ENCODE assay signal across 17 cellular contexts in genomic region chr5:57724836-57725235, GRCh38.
DNase-seq lines count a peak whose midpoint lies in the region; ATAC-seq and TF ChIP-seq lines count a peak whose summit lies in the region.
"Had no signal": no experiment of that assay in that cellular context is flagged by ENCODE, and none has a peak within 500 bp of the region (broad histone marks: within the 10 kb centered on the region; RNA-seq: fewer than 3 reads in every experiment).

No MANE protein-coding gene starts in this region.

- H3K27me3 Mint-ChIP-seq in progenitor cell of endocrine pancreas = peaks cover 3% of the 10 kb centered on the region

- H3K4me3 Mint-ChIP-seq in progenitor cell of endocrine pancreas (ENCODE audit: low read depth) = no peak overlapping the region
- H3K4me3 Mint-ChIP-seq: H9, naive B cell had no signal

- H3K9me3 ChIP-seq in osteoblast (ENCODE audit: low read depth, low read length) = no peaks in the 10 kb centered on the region
- H3K9me3 ChIP-seq in right lobe of liver = no peaks in the 10 kb centered on the region
- no peaks in the 10 kb centered on the region for H3K9me3 ChIP-seq in transverse colon
- H3K9me3 ChIP-seq: lower lobe of right lung, thyroid gland had no signal

- no peak for TF ChIP-seq CTCF in epithelial cell of esophagus (IDR thresholded peaks at IDR 0.05; ENCODE audit: insufficient read depth, low read depth, low read length, missing control alignments)
- no peak for TF ChIP-seq CTCF in osteoblast (IDR thresholded peaks at IDR 0.05; ENCODE audit: extremely low read depth, low read depth, low read length)
- TF ChIP-seq CTCF in progenitor cell of endocrine pancreas (IDR thresholded peaks at IDR 0.05; ENCODE audit: unreplicated experiment) = no peak
- TF ChIP-seq CTCF in right lobe of liver (IDR thresholded peaks at IDR 0.05) = no peak
- TF ChIP-seq CTCF in transverse colon (IDR thresholded peaks at IDR 0.05) = no peak

- no peak overlapping the region for H3K4me3 ChIP-seq in epithelial cell of esophagus (ENCODE audit: low read length)
- no peak overlapping the region for H3K4me3 ChIP-seq in osteoblast (ENCODE audit: insufficient read depth, low read length)
- H3K4me3 ChIP-seq in right lobe of liver = no peak overlapping the region
- no peak overlapping the region for H3K4me3 ChIP-seq in transverse colon
- H3K4me3 ChIP-seq: adrenal gland, lower lobe of right lung, thyroid gland had no signal

- no peaks in the 10 kb centered on the region for H4K20me1 ChIP-seq in osteoblast (ENCODE audit: insufficient read depth, low read length)

- no peak overlapping the region for H3K27ac Mint-ChIP-seq in progenitor cell of endocrine pancreas
- H3K27ac Mint-ChIP-seq: activated T-helper 2 cell treated with anti-CD3 and anti-CD28 coated beads, Interferon-gamma antibody, Interleukin-2, Interleukin-4, amounts not matched to agents 10 μg/mL and 5 μg/mL and 100 μg/mL, durations not matched to agents 14 hours and 24 hours and 36 hours had no signal

- no peaks in the 10 kb centered on the region for H3K79me2 ChIP-seq in osteoblast (ENCODE audit: insufficient read depth, low read length)

- H3K27me3 ChIP-seq in osteoblast (ENCODE audit: insufficient read depth, low read length) (no peaks in the 10 kb centered on the region), right lobe of liver (no peaks in the 10 kb centered on the region), transverse colon (no peaks in the 10 kb centered on the region)
- H3K27me3 ChIP-seq: adrenal gland, thyroid gland had no signal

- peak overlapping the region; percentile 20 for H3K4me2 ChIP-seq in osteoblast (ENCODE audit: insufficient read depth, low read length)

- H3K36me3 Mint-ChIP-seq in progenitor cell of endocrine pancreas (ENCODE audit: insufficient read depth) = no peaks in the 10 kb centered on the region
- H3K36me3 Mint-ChIP-seq: naive B cell had no signal

- H2AFZ ChIP-seq in osteoblast (ENCODE audit: low read length) = no peak overlapping the region

- H3K36me3 ChIP-seq in osteoblast (ENCODE audit: insufficient read depth, low read length) (no peaks in the 10 kb centered on the region), right lobe of liver (no peaks in the 10 kb centered on the region), transverse colon (no peaks in the 10 kb centered on the region)
- H3K36me3 ChIP-seq: adrenal gland, lower lobe of right lung, thyroid gland had no signal

- DNase-seq in ELR (ENCODE audit: low read depth) (peak; percentile 77), NCI-H226 (peak; percentile 37), epithelial cell of esophagus (ENCODE audit: low read depth) (peak; percentile 68), osteoblast (ENCODE audit: insufficient read length, low spot score, missing footprints) (peak; percentile 69), progenitor cell of endocrine pancreas (ENCODE audit: low spot score, unreplicated experiment) (no peak), right lobe of liver (no peak), RPMI8226 (no peak), transverse colon (no peak)
- DNase-seq: adrenal gland, C1 segment of cervical spinal cord, H9, lower lobe of right lung, naive B cell, NCI-H1930, NCI-H526, thyroid gland had no signal

- no peak for ATAC-seq in right lobe of liver
- ATAC-seq: lower lobe of right lung had no signal

- TF ChIP-seq EP300 in transverse colon (IDR thresholded peaks at IDR 0.05; ENCODE audit: low read depth) = no peak

- H3K4me1 ChIP-seq in osteoblast (ENCODE audit: insufficient read depth, low read length) (peaks cover 12% of the 10 kb centered on the region), right lobe of liver (no peaks in the 10 kb centered on the region), transverse colon (no peaks in the 10 kb centered on the region)
- H3K4me1 ChIP-seq: adrenal gland, lower lobe of right lung, thyroid gland had no signal

- 88% methylated on average over 2 of the region's 2 CpGs for WGBS in right lobe of liver (ENCODE audit: insufficient coverage, low coverage, low lambda C conversion rate, missing lambda C conversion rate)
- WGBS in transverse colon (ENCODE audit: low coverage in 1 of 2), 2 donors = 73% methylated on average over 2 of the region's 2 CpGs; no CpG with 5 or more reads in 1 of the 2 donors

- H3K9me3 Mint-ChIP-seq in progenitor cell of endocrine pancreas (ENCODE audit: low read depth) = peaks cover 10% of the 10 kb centered on the region
- H3K9me3 Mint-ChIP-seq: activated T-helper 2 cell treated with anti-CD3 and anti-CD28 coated beads, Interferon-gamma antibody, Interleukin-2, Interleukin-4, amounts not matched to agents 10 μg/mL and 5 μg/mL and 100 μg/mL, durations not matched to agents 14 hours and 24 hours and 36 hours had no signal

- peak overlapping the region; percentile 22 for H3K27ac ChIP-seq in osteoblast (ENCODE audit: low read depth, low read length)
- no peak overlapping the region for H3K27ac ChIP-seq in right lobe of liver
- no peak overlapping the region for H3K27ac ChIP-seq in transverse colon
- H3K27ac ChIP-seq: adrenal gland, lower lobe of right lung, thyroid gland had no signal

- TF ChIP-seq POLR2A in right lobe of liver (IDR thresholded peaks at IDR 0.05) (no peak), transverse colon (IDR thresholded peaks at IDR 0.05) (no peak)

- intact Hi-C loops in right lobe of liver (cut with DNase I) (no loop called here), transverse colon (cut with DNase I; ENCODE audit: low total_unique reads) (no loop called here)

- in situ Hi-C loops in transverse colon (cut with MboI; ENCODE audit: low pct_ligation_motif_present in 1 of 4, low pct_unique_long_range_greater_than_20kb in 1 of 4, low sequenced_read_pairs in 3 of 4) = no loop called here

- no peaks in the 10 kb centered on the region for H3K4me1 Mint-ChIP-seq in progenitor cell of endocrine pancreas (ENCODE audit: low read depth)
- H3K4me1 Mint-ChIP-seq: H9, naive B cell had no signal

Comparison
In these comparisons a context has a peak if more than half of its experiments do, and no peak if none do; other contexts are left out.
1. DNase-seq: peak in ELR (single experiment), NCI-H226 (single experiment), epithelial cell of esophagus (single experiment) and osteoblast (single experiment); none in progenitor cell of endocrine pancreas (single experiment), right lobe of liver (0 of 3), RPMI8226 (single experiment) and transverse colon (single experiment).